Comparison of ENCODE assay signal across 8 cellular contexts in the genomic region with DNA sequence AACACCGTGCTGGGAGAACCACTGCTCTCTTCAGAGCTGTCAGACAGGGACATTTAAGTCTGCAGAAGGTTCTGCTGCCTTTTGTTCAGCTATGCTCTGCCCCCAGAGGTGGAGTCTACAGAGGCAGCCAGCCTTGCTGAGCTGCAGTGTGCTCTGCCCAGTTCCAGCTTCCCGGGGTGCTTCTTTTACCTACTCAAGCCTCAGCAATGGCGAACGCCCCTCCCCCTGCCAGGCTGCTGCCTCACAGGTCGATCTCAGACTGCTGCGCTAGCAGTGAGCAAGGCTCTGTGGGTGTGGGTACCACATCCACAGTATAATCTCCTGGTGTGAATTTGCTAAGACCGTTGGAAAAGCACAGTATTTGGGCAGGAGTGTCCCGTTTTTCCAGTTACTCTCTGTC.
A peak's percentile ranks its signal among the peaks of the same experiment; 100 is the strongest.
DNase-seq lines count a peak whose midpoint lies in the region; ATAC-seq, FAIRE-seq and TF ChIP-seq lines count a peak whose summit lies in the region.
"Not testable (repeated sequence)": the region's sequence is repeated elsewhere in the genome, so short reads cannot be mapped to it uniquely, and the experiment has no call there.

No MANE protein-coding gene starts in this region.

- H3K9me2 ChIP-seq in SU-DHL-6 (replicated peaks; ENCODE audit: insufficient read depth, low read length), result not testable (repeated sequence)

- H3K18ac ChIP-seq in H9 (ENCODE audit: insufficient read length, low read depth, low read length), result not testable (repeated sequence)

- not testable (repeated sequence) for H3K4ac ChIP-seq in H9 (ENCODE audit: low read depth, low read length)

- H2BK20ac ChIP-seq in H9 (ENCODE audit: low read depth, low read length, poor library complexity, severe bottlenecking), result not testable (repeated sequence)

- H3K79me2 ChIP-seq in H9 (ENCODE audit: insufficient read depth, low read length); SU-DHL-6 (ENCODE audit: insufficient read depth, low read length): not testable (repeated sequence)

- H4K8ac ChIP-seq in H9 (replicated peaks; ENCODE audit: insufficient read length, low read depth, low read length), result not testable (repeated sequence)

- H2BK5ac ChIP-seq in H9 (ENCODE audit: insufficient read length, low read length), result not testable (repeated sequence)

- not testable (repeated sequence) for H4K91ac ChIP-seq in H9 (ENCODE audit: insufficient read length, low read depth, low read length)

- peak overlapping the region in 1 of 3 experiments; percentile 25; a peak in 2 of 7 replicates for H3K27ac Mint-ChIP-seq in H9
- H3K27ac Mint-ChIP-seq in neural crest cell (ENCODE audit: unreplicated experiment), result peak overlapping the region; percentile 38

- WGBS in H9 (ENCODE audit: extremely low coverage, insufficient read length, low lambda C conversion rate), result no CpG with 5 or more reads among the region's 8 CpGs

- H2BK15ac ChIP-seq in H9 (ENCODE audit: low read depth, low read length), result not testable (repeated sequence)

- H3K9ac ChIP-seq in H9 (ENCODE audit: extremely low read depth, insufficient read length, low read length); SU-DHL-6 (ENCODE audit: low read length); kidney (ENCODE audit: low read length in 2 of 2): not testable (repeated sequence)

- not testable (repeated sequence) for H2BK12ac ChIP-seq in H9 (ENCODE audit: insufficient read length, low read depth, low read length)

- H3T11ph ChIP-seq in H9 (ENCODE audit: low read length), result not testable (repeated sequence)

- not testable (repeated sequence) for H3K4me1 ChIP-seq in H9 (ENCODE audit: insufficient read depth, low read length); kidney (ENCODE audit: control insufficient read depth in 1 of 2, insufficient read depth in 1 of 2, low read depth in 1 of 2, low read length in 2 of 2)
- H3K4me1 ChIP-seq in thoracic aorta (ENCODE audit: control insufficient read depth in 1 of 2, low read depth in 2 of 2), result peaks cover 0 to 17% of the 10 kb centered on the region in 2 donors

- H3F3A ChIP-seq in SU-DHL-6 (ENCODE audit: insufficient read depth), result not testable (repeated sequence)

- H2AFZ ChIP-seq in H9 (ENCODE audit: low read length), result not testable (repeated sequence)
- H2AFZ ChIP-seq in SU-DHL-6 (ENCODE audit: low read depth, low read length, severe bottlenecking), result peak overlapping the region; percentile 32

- not testable (repeated sequence) for H3K27ac ChIP-seq in C4-2B; H9 (ENCODE audit: insufficient read length, low read depth, low read length); SU-DHL-6 (ENCODE audit: low read depth, low read length); kidney (ENCODE audit: low read depth in 2 of 2, low read length in 2 of 2)
- H3K27ac ChIP-seq in thoracic aorta, result peak overlapping the region; percentile 17 to 22

- intact Hi-C loops in kidney (cut with DNase I), result loop anchor here (5.0 kb wide), 1 partner anchor 71 kb away; no protein-coding TSS in a partner anchor

- not testable (repeated sequence) for H3K9me3 ChIP-seq in H9 (ENCODE audit: control insufficient read depth, low read depth, low read length); SU-DHL-6 (ENCODE audit: insufficient read depth, low read length); kidney (ENCODE audit: control insufficient read depth in 1 of 2, low read length in 2 of 2)
- peaks cover 11% of the 10 kb centered on the region for H3K9me3 ChIP-seq in thoracic aorta

- H3K23me2 ChIP-seq in H9 (ENCODE audit: insufficient read length, low read depth, low read length, poor library complexity, severe bottlenecking), result not testable (repeated sequence)

- peaks cover 9 to 11% of the 10 kb centered on the region in 2 experiments for H3K4me1 Mint-ChIP-seq in H9
- peaks cover 22% of the 10 kb centered on the region for H3K4me1 Mint-ChIP-seq in neural crest cell

- H3K27me3 Mint-ChIP-seq in H9 (ENCODE audit: low read depth), result peaks cover 10% of the 10 kb centered on the region
- not testable (repeated sequence) for H3K27me3 Mint-ChIP-seq in neural crest cell (ENCODE audit: low read depth)

- H4K5ac ChIP-seq in H9 (ENCODE audit: insufficient read length, low read depth, low read length), result not testable (repeated sequence)

- not testable (repeated sequence) for H3K36me3 Mint-ChIP-seq in H9 (ENCODE audit: insufficient read depth in 1 of 3, low read depth in 3 of 3); neural crest cell (ENCODE audit: low read depth)

- not testable (repeated sequence) for H3K79me1 ChIP-seq in H9 (ENCODE audit: insufficient read depth, low read depth, low read length, poor library complexity, severe bottlenecking)

- DNase-seq in H9 (peak; percentile 52), NCI-H345 (lab: John Stamatoyannopoulos, UW) (peak; percentile 39), kidney (peak; percentile 61)
- not testable (repeated sequence) for DNase-seq in epithelial cell of proximal tubule (ENCODE audit: low read depth); neural crest cell (ENCODE audit: low read depth, low spot score); thoracic aorta (ENCODE audit: low spot score)

- not testable (repeated sequence) for H3K36me3 ChIP-seq in SU-DHL-6 (ENCODE audit: low read length); kidney (ENCODE audit: control insufficient read depth in 1 of 2, insufficient read depth in 2 of 2, low read length in 2 of 2); thoracic aorta

- ATAC-seq in thoracic aorta (ENCODE audit: insufficient number of reproducible peaks, low FRiP score, low read depth), result not testable (repeated sequence)

- H3K27me3 ChIP-seq in H9 (ENCODE audit: insufficient read depth, low read length); SU-DHL-6 (ENCODE audit: low read length); thoracic aorta (replicated peaks; ENCODE audit: insufficient read depth): not testable (repeated sequence)

- FAIRE-seq in kidney (lab: Jason Lieb, UNC), result not testable (repeated sequence)

- not testable (repeated sequence) for H2BK120ac ChIP-seq in H9 (ENCODE audit: low read depth, low read length, poor library complexity, severe bottlenecking)

- not testable (repeated sequence) for H3K4me2 ChIP-seq in H9 (ENCODE audit: insufficient read depth, insufficient read length, low read length); SU-DHL-6 (ENCODE audit: low read depth, low read length, poor library complexity, severe bottlenecking)

- H3K9me3 Mint-ChIP-seq in H9, neural crest cell: not testable (repeated sequence)

- peak overlapping the region; percentile 42; the same call in 1 of the 2 replicates for H3K14ac ChIP-seq in H9 (ENCODE audit: insufficient read depth, low read length)

- TF ChIP-seq CTCF in C4-2B (conservative IDR thresholded peaks at IDR 0.05) (0 out of 2 replicates have a peak, but pooled peaks have one; percentile 7), H9 (conservative IDR thresholded peaks at IDR 0.05) (peak; percentile 36; the same call in 1 of the 3 replicates)
- not testable (repeated sequence) for TF ChIP-seq CTCF in SU-DHL-6 (IDR thresholded peaks at IDR 0.05; ENCODE audit: insufficient read depth, low read length, poor library complexity, severe bottlenecking); epithelial cell of proximal tubule (conservative IDR thresholded peaks at IDR 0.05; ENCODE audit: low read depth, low read length); kidney (IDR thresholded peaks at IDR 0.05; ENCODE audit: borderline replicate concordance, extremely low read depth, insufficient read depth); neural crest cell (conservative IDR thresholded peaks at IDR 0.05); thoracic aorta (IDR thresholded peaks at IDR 0.05)

- H2AK5ac ChIP-seq in H9 (ENCODE audit: insufficient read length, low read length), result not testable (repeated sequence)

- H3K23ac ChIP-seq in H9 (ENCODE audit: insufficient read length, low read depth, low read length), result not testable (repeated sequence)

- H3K4me3 ChIP-seq in SU-DHL-6 (ENCODE audit: insufficient read depth, low read length, poor library complexity, severe bottlenecking), result not testable (repeated sequence)
- H3K4me3 ChIP-seq in epithelial cell of proximal tubule (ENCODE audit: low read depth, low read length), result peak overlapping the region; percentile 5
- H3K4me3 ChIP-seq in kidney (ENCODE audit: low read length in 2 of 2), result peak overlapping the region in 1 of 2 donors; percentile 7
- H3K4me3 ChIP-seq in thoracic aorta, result peak overlapping the region; percentile 62

- H3K4me3 Mint-ChIP-seq in H9, result peak overlapping the region in 1 of 2 experiments; percentile 38; a peak in 3 of 5 replicates
- not testable (repeated sequence) for H3K4me3 Mint-ChIP-seq in neural crest cell

- H4K20me1 ChIP-seq in H9 (ENCODE audit: control insufficient read depth, insufficient read depth, insufficient read length); SU-DHL-6 (ENCODE audit: low read depth, low read length): not testable (repeated sequence)

- H3K56ac ChIP-seq in H9 (ENCODE audit: insufficient read length, low read depth, low read length), result not testable (repeated sequence)
